ENCODE assay signal across 17 cellular contexts in the genomic region with DNA sequence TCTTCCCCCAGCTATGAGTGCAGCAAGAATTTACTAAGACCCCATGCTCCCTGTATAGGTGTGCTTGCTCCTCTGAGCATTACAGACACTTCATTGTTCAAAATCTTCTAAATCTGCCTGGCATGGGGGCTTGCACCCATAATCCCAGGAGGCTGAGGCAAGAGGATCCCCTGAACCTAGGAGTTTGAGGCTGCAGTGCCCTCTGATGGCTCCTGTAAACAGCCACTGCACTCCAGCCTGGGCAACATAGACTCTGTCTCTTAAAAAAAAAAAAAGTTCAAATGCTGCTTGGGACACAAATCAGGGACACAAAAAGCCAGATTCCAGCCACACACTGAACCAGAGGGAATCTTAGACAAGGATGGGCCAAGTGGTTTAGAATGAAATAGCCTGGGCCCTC. TPM values are rescaled to one million over a fixed set of nuclear protein-coding genes. Genes with fewer than 3 reads are reported as not detected.
DNase-seq lines count a peak whose midpoint lies in the region; ATAC-seq and TF ChIP-seq lines count a peak whose summit lies in the region.
"Had no signal": no experiment of that assay in that cellular context is flagged by ENCODE, and none has a peak within 500 bp of the region (broad histone marks: within the 10 kb centered on the region; RNA-seq: fewer than 3 reads in every experiment).

No MANE protein-coding gene starts in this region.

- dilution Hi-C loops in mammary epithelial cell (cut with HindIII; ENCODE audit: low sequenced_read_pairs), result no loop called here

- POLR2A ChIA-PET in activated CD4-positive, alpha-beta T cell treated with anti-CD3 and anti-CD28 coated beads for 36 hours (lab: Charles Lee), result interaction anchor here (1.0 kb wide), 1 partner anchor 47 kb away, joined by 3 read pairs; no protein-coding TSS in a partner anchor
- POLR2A ChIA-PET in T-cell (lab: Charles Lee), result no interaction called here

- peaks cover 11% of the 10 kb centered on the region for H3K4me1 ChIP-seq in mammary epithelial cell (ENCODE audit: insufficient read depth, low read length)

- H3K27me3 ChIP-seq in mammary epithelial cell (ENCODE audit: insufficient read depth, low read length), result no peaks in the 10 kb centered on the region
- H3K27me3 ChIP-seq: transverse colon had no signal

- BruUV-seq in mammary epithelial cell (replicated peaks; lab: Mats Ljungman, UMichigan), result no TSS peak

- no peak for TF ChIP-seq EP300 in Ishikawa (IDR thresholded peaks at IDR 0.05; ENCODE audit: borderline replicate concordance)

- no peak overlapping the region for H3K27ac ChIP-seq in mammary epithelial cell (ENCODE audit: insufficient read depth, low read depth, low read length)
- H3K27ac ChIP-seq: epithelial cell of prostate, lower lobe of right lung, SK-N-MC, transverse colon had no signal

- peaks cover 5% of the 10 kb centered on the region for H3K36me3 Mint-ChIP-seq in activated CD4-positive, alpha-beta T cell treated with anti-CD3 and anti-CD28 coated beads for 36 hours (ENCODE audit: low read depth)
- H3K36me3 Mint-ChIP-seq in osteocyte (ENCODE audit: unreplicated experiment) (no peaks in the 10 kb centered on the region), T-cell (no peaks in the 10 kb centered on the region)

- H3K9me3 Mint-ChIP-seq in activated CD4-positive, alpha-beta T cell treated with anti-CD3 and anti-CD28 coated beads for 36 hours (ENCODE audit: low read depth), result no peaks in the 10 kb centered on the region
- H3K9me3 Mint-ChIP-seq in osteocyte (ENCODE audit: unreplicated experiment), result no peaks in the 10 kb centered on the region
- H3K9me3 Mint-ChIP-seq in T-cell, result no peaks in the 10 kb centered on the region

- H2AFZ ChIP-seq in mammary epithelial cell (ENCODE audit: low read depth, low read length), result no peak overlapping the region

- peaks cover 19% of the 10 kb centered on the region for H3K4me1 Mint-ChIP-seq in activated CD4-positive, alpha-beta T cell treated with anti-CD3 and anti-CD28 coated beads for 36 hours
- H3K4me1 Mint-ChIP-seq in osteocyte (ENCODE audit: unreplicated experiment) (peaks cover 11% of the 10 kb centered on the region), T-cell (peaks cover 20 to 22% (median 21%) of the 10 kb centered on the region in 3 donors)

- intact Hi-C loops in activated CD4-positive, alpha-beta T cell treated with anti-CD3 and anti-CD28 coated beads for 36 hours (cut with DNase I, micrococcal nuclease), result loop anchor here in 1 of 2 experiments (2.0 kb wide), 2 partner anchors 48 to 150 kb away; no protein-coding TSS in a partner anchor
- intact Hi-C loops in mammary epithelial cell (cut with micrococcal nuclease), result loop anchor here (1.0 to 5.0 kb wide), 3 partner anchors 34 to 151 kb away; no protein-coding TSS in a partner anchor

- H3K4me2 ChIP-seq in mammary epithelial cell (ENCODE audit: insufficient read depth, low read depth, low read length), result no peak overlapping the region

- TF ChIP-seq RAD21 in Ishikawa (IDR thresholded peaks at IDR 0.05; ENCODE audit: low read depth), result peak; percentile 35

- H3K27ac Mint-ChIP-seq in activated CD4-positive, alpha-beta T cell treated with anti-CD3 and anti-CD28 coated beads for 36 hours, result no peak overlapping the region
- H3K27ac Mint-ChIP-seq in osteocyte (ENCODE audit: unreplicated experiment) (no peak overlapping the region), T-cell (no peak overlapping the region)

- no peak overlapping the region for H3K9ac ChIP-seq in mammary epithelial cell (ENCODE audit: insufficient read depth, low read length)

- no peak for ATAC-seq in activated CD4-positive, alpha-beta T cell treated with anti-CD3 and anti-CD28 coated beads for 36 hours
- ATAC-seq in T-cell (replicated peaks in 1 of 4), result no peak
- ATAC-seq: lower lobe of right lung had no signal

- no peaks in the 10 kb centered on the region for H3K36me3 ChIP-seq in mammary epithelial cell (ENCODE audit: insufficient read depth, low read length)
- H3K36me3 ChIP-seq: lower lobe of right lung, transverse colon had no signal

- in situ Hi-C loops in mammary epithelial cell (cut with MboI; ENCODE audit: low sequenced_read_pairs in 2 of 2), result no loop called here

- no peak overlapping the region for H3K4me3 Mint-ChIP-seq in activated CD4-positive, alpha-beta T cell treated with anti-CD3 and anti-CD28 coated beads for 36 hours
- H3K4me3 Mint-ChIP-seq in osteocyte (ENCODE audit: unreplicated experiment) (no peak overlapping the region), T-cell (no peak overlapping the region)

- H4K20me1 ChIP-seq in mammary epithelial cell (ENCODE audit: insufficient read depth, low read length), result no peaks in the 10 kb centered on the region

- H3K9me3 ChIP-seq in mammary epithelial cell (replicated peaks; ENCODE audit: insufficient read depth, low read length), result no peaks in the 10 kb centered on the region
- H3K9me3 ChIP-seq: lower lobe of right lung, transverse colon had no signal

- CTCF ChIA-PET in activated CD4-positive, alpha-beta T cell treated with anti-CD3 and anti-CD28 coated beads for 36 hours (lab: Charles Lee), result interaction anchor here (1.0 to 1.2 kb wide), 2 partner anchors 149 to 151 kb away, joined by 3 to 5 read pairs; no protein-coding TSS in a partner anchor
- CTCF ChIA-PET in mammary epithelial cell (lab: Charles Lee; ENCODE audit: low non-redundant PET) (interaction anchor here (0.6 kb wide), 1 partner anchor 16 kb away, joined by 13 read pairs; no protein-coding TSS in a partner anchor), T-cell (lab: Charles Lee) (interaction anchor here in 1 of 2 donors (0.7 to 1.1 kb wide), 2 partner anchors 8 to 250 kb away, joined by 3 to 7 read pairs; no protein-coding TSS in a partner anchor)

- peak; percentile 35 for DNase-seq in activated CD4-positive, alpha-beta T cell treated with anti-CD3 and anti-CD28 coated beads for 36 hours
- DNase-seq in activated CD4-positive, alpha-beta T cell treated with anti-CD3 and anti-CD28 coated beads for 1 hour, result no peak
- no peak for DNase-seq in mammary epithelial cell
- DNase-seq in osteocyte (ENCODE audit: extremely low spot score, unreplicated experiment), result no peak
- DNase-seq in D341Med (ENCODE audit: low spot score), result no peak
- no peak for DNase-seq in NCI-H146 (lab: John Stamatoyannopoulos, UW)
- no peak for DNase-seq in T-cell
- DNase-seq: caudate nucleus; DMS79; lower lobe of right lung; NCI-H748 treated with DMSO at 0.1 percent for 48 hours; nucleus accumbens; stimulated activated CD4-positive, alpha-beta T cell treated with anti-CD3 and anti-CD28 coated beads, Interleukin-12 subunit alpha, Interleukin-12 subunit beta, amount 100 ng/mL, for 4 hours; transverse colon had no signal

- no peaks in the 10 kb centered on the region for H3K27me3 Mint-ChIP-seq in activated CD4-positive, alpha-beta T cell treated with anti-CD3 and anti-CD28 coated beads for 36 hours
- H3K27me3 Mint-ChIP-seq in osteocyte (ENCODE audit: unreplicated experiment) (peaks cover 5% of the 10 kb centered on the region), T-cell (peaks cover 0 to 3% of the 10 kb centered on the region in 2 donors)

- H3K4me3 ChIP-seq in mammary epithelial cell (replicated peaks in 1 of 3; ENCODE audit: insufficient read depth in 1 of 3, low read depth in 2 of 3, low read length in 3 of 3), result no peak overlapping the region
- H3K4me3 ChIP-seq: lower lobe of right lung, SK-N-MC, transverse colon had no signal

- peaks cover 12% of the 10 kb centered on the region for H3K79me2 ChIP-seq in mammary epithelial cell (ENCODE audit: insufficient read depth, low read length)

- TF ChIP-seq CTCF in mammary epithelial cell (conservative IDR thresholded peaks at IDR 0.05 in 1 of 2, IDR thresholded peaks at IDR 0.05 in 1 of 2; ENCODE audit: extremely low read depth in 1 of 2, insufficient read depth in 1 of 2, low read depth in 1 of 2, low read length in 2 of 2) (peak; percentile 13 to 62), osteocyte (IDR thresholded peaks at IDR 0.05) (peak; percentile 14)

TF ChIP-seq in Ishikawa, 13 proteins besides CTCF, POLR2A, EP300 and RAD21:
- TF ChIP-seq NFIC (IDR thresholded peaks at IDR 0.05), result no peak

RNA-seq across cellular contexts. Expression of a gene that starts 3.4 kb away (rescaled TPM):
- total RNA-seq in activated CD4-positive, alpha-beta T cell treated with anti-CD3 and anti-CD28 coated beads for 36 hours, result 10 to 100 TPM; 93.8 to 99.2 TPM
- total RNA-seq in mammary epithelial cell, result 100 to 1,000 TPM in 1 of 2 donors, 10 to 100 TPM in 1; 67.2 to 193 TPM
- 365 TPM for polyA plus RNA-seq in mammary epithelial cell
- 208 TPM for polyA minus RNA-seq in mammary epithelial cell
- 21.6 and 21.8 TPM in 2 replicates for total RNA-seq in osteocyte
- total RNA-seq in T-cell, result 1 to 10 TPM; 6.1 to 9.3 (median 7.4) TPM

RNA-seq across cellular contexts. Expression of a gene that starts 22.7 kb away (rescaled TPM):
- under 1 TPM in 1 of 2 experiments, not detected in 1; 0.05 TPM for total RNA-seq in activated CD4-positive, alpha-beta T cell treated with anti-CD3 and anti-CD28 coated beads for 36 hours
- total RNA-seq in mammary epithelial cell (10 to 100 TPM; 54.3 to 70.8 TPM), osteocyte (not detected in 2 replicates), T-cell (under 1 TPM in 1 of 5 donors, not detected in 4; 0.16 TPM)
- polyA plus RNA-seq in mammary epithelial cell, result 29.0 TPM
- polyA minus RNA-seq in mammary epithelial cell, result 21.4 TPM

RNA-seq across cellular contexts. Expression of a gene that starts 27.6 kb away (rescaled TPM):
- under 1 TPM; 0.14 to 0.55 TPM for total RNA-seq in activated CD4-positive, alpha-beta T cell treated with anti-CD3 and anti-CD28 coated beads for 36 hours
- total RNA-seq in mammary epithelial cell, result 1 to 10 TPM; 2.4 to 2.5 TPM
- 0.27 TPM for polyA plus RNA-seq in mammary epithelial cell
- polyA minus RNA-seq in mammary epithelial cell, result not detected
- 0.31 TPM in 1 of 2 replicates, not detected in the other for total RNA-seq in osteocyte
- 1 to 10 TPM; 2.1 to 9.2 (median 6.2) TPM for total RNA-seq in T-cell

Comparison
In these comparisons a context has a peak if more than half of its experiments do, and no peak if none do; other contexts are left out.
1. RNA of a gene that starts 22.7 kb away (total RNA-seq): 54.3 to 70.8 TPM in mammary epithelial cell; 0.05 TPM in activated CD4-positive, alpha-beta T cell treated with anti-CD3 and anti-CD28 coated beads for 36 hours, not detected in osteocyte and 0.16 TPM in T-cell; every median in the first group is over 10 times any median in the second.